ENCODE assay signal across 11 cellular contexts in genomic region chr10:5219262-5219661, GRCh38. TPM values are rescaled to one million over a fixed set of nuclear protein-coding genes. Genes with fewer than 3 reads are reported as not detected.
"Had no signal": no experiment of that assay in that cellular context is flagged by ENCODE, and none has a peak within 500 bp of the region (broad histone marks: within the 10 kb centered on the region; RNA-seq: fewer than 3 reads in every experiment).

No MANE protein-coding gene starts in this region.

- H3K9me3 ChIP-seq: HAP-1 had no signal

- H3K9ac ChIP-seq: GM23248 had no signal

- H2AFZ ChIP-seq: GM23248 had no signal

- ATAC-seq: HCT116, K562 had no signal

- H3K36me3 ChIP-seq: HAP-1 had no signal

- H3K4me3 ChIP-seq: GM23248, HAP-1, K562 had no signal

- H3K27ac ChIP-seq: GM23248, HL-60 had no signal

- H3K4me1 ChIP-seq: HAP-1 had no signal

- DNase-seq: GM23248, GOT3, H7, HFFc6, IMR-90 had no signal

RNA-seq across cellular contexts. Expression of gene AKR1C4, which starts 22.6 kb away (rescaled TPM):
- total RNA-seq: GM23248, H4, H7, HFFc6, HT1080, IMR-90 had no signal
- polyA plus RNA-seq: GM23248, IMR-90, K562 had no signal

RNA-seq across cellular contexts. Expression of gene AKR1C8, which starts 34.3 kb away (rescaled TPM):
- total RNA-seq: GM23248, H7, HFFc6, HT1080, IMR-90 had no signal
- polyA plus RNA-seq: GM23248, IMR-90 had no signal
